ENCODE assay signal across 1 cellular context in genomic region chr16:53433509-53433908, GRCh38.
TF ChIP-seq lines count a peak whose summit lies in the region.

No MANE protein-coding gene starts in this region.

TF ChIP-seq in H1, 55 proteins besides CTCF, POLR2A, EP300 and RAD21:
- TF ChIP-seq SRF (IDR thresholded peaks at IDR 0.05; ENCODE audit: low read depth, low read length) (no peak), EGR1 (IDR thresholded peaks at IDR 0.05; ENCODE audit: borderline replicate concordance, low read depth, low read length) (no peak), SP1 (IDR thresholded peaks at IDR 0.05; ENCODE audit: low read depth, low read length) (peak; percentile 24; the same call in 1 of the 2 replicates), GTF2F1 (IDR thresholded peaks at IDR 0.05; ENCODE audit: borderline replicate concordance, low read depth, low read length) (no peak), HDAC2 (IDR thresholded peaks at IDR 0.05; ENCODE audit: borderline replicate concordance in 1 of 2, low read depth in 2 of 2, low read length in 2 of 2) (0 out of 4 replicates have a peak, but pooled peaks have one; percentile 17 to 25)
